Comparison of ENCODE assay signal across 15 cellular contexts in the genomic region with DNA sequence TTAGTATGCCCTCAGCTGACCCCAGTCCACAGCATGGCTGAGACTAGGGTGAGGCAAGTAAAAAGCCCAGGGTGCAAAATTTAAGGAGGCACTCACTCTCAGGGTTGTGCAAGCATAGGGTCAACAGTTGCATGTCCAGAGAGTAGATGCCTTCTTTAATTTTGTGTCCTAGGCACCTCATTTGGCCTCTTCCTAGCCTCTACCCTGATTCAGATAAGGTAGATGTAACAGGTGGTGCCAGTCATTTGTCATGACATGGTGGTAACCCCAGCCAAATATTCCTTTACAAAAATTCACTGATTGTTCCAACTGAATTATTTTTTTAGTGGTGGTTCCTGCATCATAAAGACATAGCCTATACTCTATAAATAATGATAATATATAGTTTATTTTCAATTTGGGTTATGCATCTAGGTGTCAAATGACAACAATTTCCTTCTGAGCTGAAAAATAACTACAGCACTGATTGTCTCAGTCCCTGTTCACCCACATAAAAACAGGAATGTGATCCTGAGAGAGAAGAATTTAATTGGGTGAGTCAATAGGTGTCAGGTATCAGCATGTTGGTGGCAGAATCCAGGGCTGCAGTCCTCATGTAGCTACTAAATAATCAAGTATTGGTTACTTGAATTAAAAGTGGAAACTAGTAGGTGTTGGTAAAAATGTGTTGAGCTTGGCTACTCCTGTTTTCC. TPM values are rescaled to one million over a fixed set of nuclear protein-coding genes. Genes with fewer than 3 reads are reported as not detected.
A peak's percentile ranks its signal among the peaks of the same experiment; 100 is the strongest.
DNase-seq lines count a peak whose midpoint lies in the region; ATAC-seq, FAIRE-seq and TF ChIP-seq lines count a peak whose summit lies in the region.
"Had no signal": no experiment of that assay in that cellular context is flagged by ENCODE, and none has a peak within 500 bp of the region (broad histone marks: within the 10 kb centered on the region; RNA-seq: fewer than 3 reads in every experiment).

No MANE protein-coding gene starts in this region.

- no peak overlapping the region for H3K27ac ChIP-seq in GM23338 (ENCODE audit: low read depth)
- no peak overlapping the region for H3K27ac ChIP-seq in astrocyte (ENCODE audit: low read depth, low read length)
- no peak overlapping the region for H3K27ac ChIP-seq in osteoblast (ENCODE audit: low read depth, low read length)
- H3K27ac ChIP-seq in sigmoid colon = no peak overlapping the region
- H3K27ac ChIP-seq in esophagus muscularis mucosa (replicated peaks in 1 of 4) = no peak overlapping the region
- H3K27ac ChIP-seq: ascending aorta, stomach had no signal

- peaks cover 26% of the 10 kb centered on the region for H3K4me1 ChIP-seq in GM23338 (ENCODE audit: insufficient read depth)
- peaks cover 20% of the 10 kb centered on the region for H3K4me1 ChIP-seq in astrocyte (ENCODE audit: insufficient read depth, low read length)
- H3K4me1 ChIP-seq in osteoblast (ENCODE audit: insufficient read depth, low read length) = peaks cover 33% of the 10 kb centered on the region
- peaks cover 0 to 15% (median 2%) of the 10 kb centered on the region in 4 donors for H3K4me1 ChIP-seq in sigmoid colon
- H3K4me1 ChIP-seq in esophagus muscularis mucosa = peaks cover 5 to 11% (median 8%) of the 10 kb centered on the region in 4 donors

- intact Hi-C loops in sigmoid colon (cut with DNase I) = no loop called here
- intact Hi-C loops in esophagus muscularis mucosa (cut with DNase I) = no loop called here

- TF ChIP-seq CTCF in GM23338 (conservative IDR thresholded peaks at IDR 0.05; ENCODE audit: low read depth in 2 of 2) (no peak), astrocyte (IDR thresholded peaks at IDR 0.05; ENCODE audit: insufficient read depth, low read depth, low read length) (no peak), osteoblast (IDR thresholded peaks at IDR 0.05; ENCODE audit: extremely low read depth, low read depth, low read length) (no peak), sigmoid colon (IDR thresholded peaks at IDR 0.05) (no peak), esophagus muscularis mucosa (IDR thresholded peaks at IDR 0.05) (no peak), glutamatergic neuron (IDR thresholded peaks at IDR 0.05; ENCODE audit: partially characterized antibody, unreplicated experiment) (no peak)

- no peaks in the 10 kb centered on the region; the same call in 1 of the 2 replicates for H3K9me2 ChIP-seq in GM23338 (ENCODE audit: insufficient read depth)

- DNase-seq in GM23338 (ENCODE audit: low spot score) = peak; percentile 61
- peak; percentile 69 for DNase-seq in NCI-H146 (lab: John Stamatoyannopoulos, UW)
- peak; percentile 67 for DNase-seq in astrocyte (ENCODE audit: low read depth)
- DNase-seq in osteoblast (ENCODE audit: insufficient read length, low spot score, missing footprints) = no peak
- DNase-seq in sigmoid colon = no peak
- DNase-seq in medulla oblongata (ENCODE audit: extremely low spot score) = no peak
- no peak for DNase-seq in esophagus muscularis mucosa (ENCODE audit: extremely low spot score)
- no peak for DNase-seq in glutamatergic neuron
- DNase-seq: activated CD8-positive, alpha-beta memory T cell treated with anti-CD3 and anti-CD28 coated beads, Interleukin-2, amount 50 U/mL, for 4 hours; CD4-positive, alpha-beta memory T cell; stimulated activated CD4-positive, alpha-beta T cell treated with anti-CD3 and anti-CD28 coated beads, Interleukin-4, amount 100 ng/mL, for 24 hours; stomach had no signal

- H3K9me3 Mint-ChIP-seq in GM23338 (no peaks in the 10 kb centered on the region), astrocyte (ENCODE audit: unreplicated experiment) (no peaks in the 10 kb centered on the region), glutamatergic neuron (ENCODE audit: unreplicated experiment) (no peaks in the 10 kb centered on the region)
- H3K9me3 Mint-ChIP-seq: CD4-positive, alpha-beta memory T cell; neural crest cell had no signal

- peak; percentile 86 for ATAC-seq in GM23338

- H3K9ac ChIP-seq in astrocyte (ENCODE audit: low read length) = no peak overlapping the region

- H3K36me3 Mint-ChIP-seq in GM23338 (ENCODE audit: low read depth) (no peaks in the 10 kb centered on the region), astrocyte (ENCODE audit: low read depth, unreplicated experiment) (no peaks in the 10 kb centered on the region), glutamatergic neuron (ENCODE audit: unreplicated experiment) (no peaks in the 10 kb centered on the region)
- H3K36me3 Mint-ChIP-seq: CD4-positive, alpha-beta memory T cell had no signal

- H3K27me3 Mint-ChIP-seq in GM23338 (ENCODE audit: insufficient read depth, low read depth, poor library complexity) (no peaks in the 10 kb centered on the region), astrocyte (ENCODE audit: low read depth, unreplicated experiment) (no peaks in the 10 kb centered on the region), glutamatergic neuron (ENCODE audit: unreplicated experiment) (no peaks in the 10 kb centered on the region)
- H3K27me3 Mint-ChIP-seq: CD4-positive, alpha-beta memory T cell had no signal

- H3K4me2 ChIP-seq in GM23338 (no peak overlapping the region), astrocyte (ENCODE audit: low read length) (no peak overlapping the region), osteoblast (ENCODE audit: insufficient read depth, low read length) (peak overlapping the region; percentile 15)

- H3K27me3 ChIP-seq in GM23338 (ENCODE audit: insufficient read depth) = no peaks in the 10 kb centered on the region
- H3K27me3 ChIP-seq in astrocyte (ENCODE audit: insufficient read depth, low read length) = no peaks in the 10 kb centered on the region
- H3K27me3 ChIP-seq in osteoblast (ENCODE audit: insufficient read depth, low read length) = no peaks in the 10 kb centered on the region
- no peaks in the 10 kb centered on the region for H3K27me3 ChIP-seq in sigmoid colon
- H3K27me3 ChIP-seq in esophagus muscularis mucosa = no peaks in the 10 kb centered on the region
- H3K27me3 ChIP-seq: ascending aorta, stomach had no signal

- no peaks in the 10 kb centered on the region for H3K79me2 ChIP-seq in GM23338 (replicated peaks; ENCODE audit: insufficient read depth)
- no peaks in the 10 kb centered on the region for H3K79me2 ChIP-seq in astrocyte (ENCODE audit: insufficient read depth, low read length)
- H3K79me2 ChIP-seq in osteoblast (ENCODE audit: insufficient read depth, low read length) = no peaks in the 10 kb centered on the region

- no peaks in the 10 kb centered on the region for H3F3A ChIP-seq in GM23338 (replicated peaks; ENCODE audit: low read depth)

- no peak for TF ChIP-seq EP300 in sigmoid colon (IDR thresholded peaks at IDR 0.05)
- no peak for TF ChIP-seq EP300 in esophagus muscularis mucosa (IDR thresholded peaks at IDR 0.05)

- H3K27ac Mint-ChIP-seq in GM23338 (no peak overlapping the region), astrocyte (ENCODE audit: unreplicated experiment) (no peak overlapping the region), glutamatergic neuron (ENCODE audit: unreplicated experiment) (no peak overlapping the region)
- H3K27ac Mint-ChIP-seq: CD4-positive, alpha-beta memory T cell had no signal

- no peak for TF ChIP-seq POLR2A in sigmoid colon (IDR thresholded peaks at IDR 0.05)
- no peak for TF ChIP-seq POLR2A in esophagus muscularis mucosa (IDR thresholded peaks at IDR 0.05; ENCODE audit: low read depth)

- no peak overlapping the region for H2AFZ ChIP-seq in GM23338
- no peak overlapping the region for H2AFZ ChIP-seq in astrocyte (ENCODE audit: low read depth, low read length)
- H2AFZ ChIP-seq in osteoblast (ENCODE audit: low read length) = no peak overlapping the region

- no peak overlapping the region for H3K4me3 Mint-ChIP-seq in GM23338
- no peak overlapping the region for H3K4me3 Mint-ChIP-seq in astrocyte (ENCODE audit: unreplicated experiment)
- no peak overlapping the region for H3K4me3 Mint-ChIP-seq in glutamatergic neuron (ENCODE audit: unreplicated experiment)
- H3K4me3 Mint-ChIP-seq: CD4-positive, alpha-beta memory T cell; neural crest cell had no signal

- no peaks in the 10 kb centered on the region for H3K9me3 ChIP-seq in astrocyte (ENCODE audit: insufficient read depth, low read depth, low read length)
- no peaks in the 10 kb centered on the region for H3K9me3 ChIP-seq in osteoblast (ENCODE audit: low read depth, low read length)
- no peaks in the 10 kb centered on the region for H3K9me3 ChIP-seq in sigmoid colon
- no peaks in the 10 kb centered on the region for H3K9me3 ChIP-seq in esophagus muscularis mucosa
- H3K9me3 ChIP-seq: ascending aorta, stomach had no signal

- FAIRE-seq in astrocyte (lab: Jason Lieb, UNC) = no peak
- FAIRE-seq: GM12892 had no signal

- H3K36me3 ChIP-seq in GM23338 (ENCODE audit: insufficient read depth) (no peaks in the 10 kb centered on the region), astrocyte (ENCODE audit: insufficient read depth, low read length) (no peaks in the 10 kb centered on the region), osteoblast (ENCODE audit: insufficient read depth, low read length) (no peaks in the 10 kb centered on the region), sigmoid colon (no peaks in the 10 kb centered on the region), esophagus muscularis mucosa (no peaks in the 10 kb centered on the region)
- H3K36me3 ChIP-seq: ascending aorta, stomach had no signal

- H3K4me3 ChIP-seq in GM23338 = no peak overlapping the region
- no peak overlapping the region for H3K4me3 ChIP-seq in astrocyte (ENCODE audit: insufficient read depth, low read depth, low read length)
- no peak overlapping the region for H3K4me3 ChIP-seq in osteoblast (ENCODE audit: insufficient read depth, low read length)
- H3K4me3 ChIP-seq in sigmoid colon = no peak overlapping the region
- no peak overlapping the region for H3K4me3 ChIP-seq in esophagus muscularis mucosa
- H3K4me3 ChIP-seq: ascending aorta, stomach had no signal

- H3K4me1 Mint-ChIP-seq in GM23338 (peaks cover 24% of the 10 kb centered on the region), astrocyte (ENCODE audit: low read depth, unreplicated experiment) (peaks cover 20% of the 10 kb centered on the region), glutamatergic neuron (ENCODE audit: low read depth, unreplicated experiment) (no peaks in the 10 kb centered on the region)
- H3K4me1 Mint-ChIP-seq: CD4-positive, alpha-beta memory T cell; neural crest cell had no signal

- no peaks in the 10 kb centered on the region for H4K20me1 ChIP-seq in GM23338 (replicated peaks; ENCODE audit: insufficient read depth)
- no peaks in the 10 kb centered on the region for H4K20me1 ChIP-seq in astrocyte (ENCODE audit: insufficient read depth, low read length)
- no peaks in the 10 kb centered on the region for H4K20me1 ChIP-seq in osteoblast (ENCODE audit: insufficient read depth, low read length)

TF ChIP-seq in GM23338, 12 proteins besides CTCF, POLR2A, EP300 and RAD21 (continues in another document):
- TF ChIP-seq POLR2AphosphoS5 (IDR thresholded peaks at IDR 0.05; ENCODE audit: low read depth) = no peak
- no peak for TF ChIP-seq ZNF331 (CRISPR knock-in tag; IDR thresholded peaks at IDR 0.05; ENCODE audit: low read depth)
- TF ChIP-seq CREB1 (CRISPR knock-in tag; IDR thresholded peaks at IDR 0.05; ENCODE audit: low read depth) = no peak

RNA-seq across cellular contexts. Expression of gene TIPARP, which starts 44.2 kb away (rescaled TPM):
- total RNA-seq in GM23338 (2014; rRNA removed; shearing (Covaris generic)) = 6.9 and 10.2 TPM in 2 replicates
- 2.8 and 4.5 TPM in 2 replicates for polyA plus RNA-seq in GM23338 (2016; fragmentation: Nextera tagmentation; extraction: Ambion mirVana)
- 55.5 and 74.2 TPM in 2 replicates for total RNA-seq in astrocyte
- total RNA-seq in osteoblast = 28.2 and 30.4 TPM in 2 replicates
- total RNA-seq in sigmoid colon = 10 to 100 TPM; 25.3 to 42.8 (median 27.0) TPM
- polyA plus RNA-seq in sigmoid colon = 10 to 100 TPM; 12.2 to 26.6 (median 18.0) TPM
- 10 to 100 TPM; 61.9 to 94.8 (median 78.5) TPM for total RNA-seq in esophagus muscularis mucosa
- 9.5 TPM for total RNA-seq in glutamatergic neuron (ENCODE audit: unreplicated experiment)

Comparison
In these comparisons a context has a peak if more than half of its experiments do, and no peak if none do; other contexts are left out.
1. DNase-seq: peak in GM23338 (single experiment), NCI-H146 (single experiment) and astrocyte (single experiment); none in osteoblast (single experiment), sigmoid colon (single experiment), medulla oblongata (single experiment), esophagus muscularis mucosa (single experiment) and glutamatergic neuron (single experiment).